9 cellular contexts compared by ENCODE assay signal in the genomic region with DNA sequence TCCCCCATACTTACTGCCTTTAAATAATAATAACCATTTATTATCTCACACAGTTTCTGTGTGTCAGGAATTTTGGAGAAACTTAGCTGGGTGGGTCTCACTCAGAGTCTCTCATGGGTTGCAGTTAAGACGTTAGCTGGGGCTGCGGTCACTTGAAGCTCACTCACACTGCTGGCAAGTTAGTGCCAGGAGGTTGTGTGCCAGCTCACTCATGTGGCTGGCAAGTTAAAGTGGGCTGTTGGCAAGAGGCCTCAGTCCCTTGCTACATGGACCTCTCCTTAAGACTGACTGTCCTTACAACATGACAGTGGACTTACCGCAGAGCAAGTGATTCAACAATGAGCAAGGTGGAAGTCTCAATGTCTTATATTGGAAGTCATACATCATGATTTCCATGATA.
"Had no signal": no experiment of that assay in that cellular context is flagged by ENCODE, and none has a peak within 500 bp of the region (broad histone marks: within the 10 kb centered on the region; RNA-seq: fewer than 3 reads in every experiment).

No MANE protein-coding gene starts in this region.

- DNase-seq: GM23248, GOT3, H7, HFFc6, KBM-7 had no signal

- H3K9ac ChIP-seq: GM23248 had no signal

- ATAC-seq: HCT116, HepG2 had no signal

- H3K9me3 ChIP-seq: HAP-1 had no signal

- H3K36me3 ChIP-seq: HAP-1 had no signal

- H2AFZ ChIP-seq: GM23248 had no signal

- H3K27ac ChIP-seq: GM23248, HL-60 had no signal

- H3K4me1 ChIP-seq: HAP-1 had no signal

- H3K4me3 ChIP-seq: GM23248, HAP-1 had no signal
